In the genomic region with DNA sequence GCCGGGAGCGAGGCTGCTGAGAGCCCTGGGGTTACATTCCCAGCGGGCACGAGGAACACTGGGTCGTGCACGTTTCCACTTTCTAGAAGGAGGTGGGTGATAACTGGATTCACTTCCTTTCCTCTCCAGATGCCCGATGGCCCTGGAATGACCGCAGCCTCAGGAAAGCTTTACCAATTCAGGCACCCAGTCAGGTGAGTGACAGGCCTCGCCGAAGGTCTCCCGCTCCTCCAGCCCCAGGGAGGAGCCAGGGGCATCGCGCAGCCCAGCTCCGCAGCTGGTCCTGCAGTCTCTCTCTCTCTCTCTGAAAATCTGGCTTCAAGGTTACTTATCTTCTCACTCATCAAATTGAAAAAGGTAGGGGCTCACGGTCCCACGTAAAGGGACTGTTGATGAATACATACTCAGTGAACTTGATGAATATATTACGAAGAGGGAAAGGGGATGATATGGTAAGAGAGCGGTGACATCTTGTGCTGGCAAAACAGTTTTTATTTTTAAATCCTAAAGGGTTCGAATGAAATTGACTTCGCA, we compare ENCODE assay signal across 8 cellular contexts. TPM values are rescaled to one million over a fixed set of nuclear protein-coding genes. Genes with fewer than 3 reads are reported as not detected.
DNase-seq lines count a peak whose midpoint lies in the region; ATAC-seq and TF ChIP-seq lines count a peak whose summit lies in the region.

No MANE protein-coding gene starts in this region.

- H3K36me3 Mint-ChIP-seq in chondrocyte (ENCODE audit: low read depth) (peaks cover 1% of the 10 kb centered on the region), natural killer cell (peaks cover 6% of the 10 kb centered on the region)

- H3K27ac Mint-ChIP-seq in chondrocyte (ENCODE audit: unreplicated experiment) (no peak overlapping the region), natural killer cell (no peak overlapping the region)

- TF ChIP-seq CTCF in chondrocyte (IDR thresholded peaks at IDR 0.05) (no peak), natural killer cell (IDR thresholded peaks at IDR 0.05) (no peak)

- no peak for ATAC-seq in HG03457 (IDR thresholded peaks at IDR 0.05; ENCODE audit: unreplicated experiment)
- no peak for ATAC-seq in natural killer cell

- intact Hi-C loops in natural killer cell (cut with micrococcal nuclease): no loop called here

- H3K4me3 Mint-ChIP-seq in chondrocyte (ENCODE audit: unreplicated experiment): peak overlapping the region; percentile 77
- no peak overlapping the region for H3K4me3 Mint-ChIP-seq in natural killer cell

- H3K9me3 Mint-ChIP-seq in chondrocyte (ENCODE audit: low read depth) (no peaks in the 10 kb centered on the region), natural killer cell (no peaks in the 10 kb centered on the region)

- peaks cover 17% of the 10 kb centered on the region for H3K4me1 Mint-ChIP-seq in chondrocyte (ENCODE audit: low read depth)
- H3K4me1 Mint-ChIP-seq in natural killer cell: peaks cover 4 to 5% of the 10 kb centered on the region in 2 donors

- H3K27me3 Mint-ChIP-seq in chondrocyte (ENCODE audit: low read depth) (peaks cover 51% of the 10 kb centered on the region), natural killer cell (ENCODE audit: low read depth in 2 of 2) (peaks cover 50 to 66% of the 10 kb centered on the region in 2 donors)

- DNase-seq in ELF-1 (ENCODE audit: low read depth, low spot score) (peak; percentile 49), NCI-H1417 (lab: John Stamatoyannopoulos, UW) (peak; percentile 39 to 89 (median 87)), chondrocyte (ENCODE audit: low spot score) (no peak), occipital lobe (lab: John Stamatoyannopoulos, UW) (peak; percentile 54), SW 1271 (lab: John Stamatoyannopoulos, UW) (no peak), LoVo (ENCODE audit: low spot score) (no peak), natural killer cell (no peak)

RNA-seq across cellular contexts. Expression of a gene that starts 0.9 kb away (rescaled TPM):
- not detected in 3 replicates for total RNA-seq in chondrocyte
- total RNA-seq in occipital lobe: 12.9 TPM
- total RNA-seq in natural killer cell: not detected

RNA-seq across cellular contexts. Expression of a gene that starts 5.5 kb away (rescaled TPM):
- total RNA-seq in chondrocyte: 13.0 to 15.6 TPM (median 13.6 TPM) in 3 replicates
- total RNA-seq in occipital lobe: 13.7 TPM
- total RNA-seq in natural killer cell: 10 to 100 TPM; 34.0 to 40.5 (median 34.5) TPM

Comparison
In these comparisons a context has a peak if more than half of its experiments do, and no peak if none do; other contexts are left out.
1. DNase-seq: peak in ELF-1 (single experiment), NCI-H1417 (3 of 3) and occipital lobe (single experiment); none in chondrocyte (single experiment), SW 1271 (0 of 2), LoVo (single experiment) and natural killer cell (single experiment).
2. RNA of a gene that starts 0.9 kb away (total RNA-seq): 12.9 TPM in occipital lobe (single experiment); not detected in chondrocyte and not detected in natural killer cell; every median in the first group is over 10 times any median in the second.